In the genomic region with DNA sequence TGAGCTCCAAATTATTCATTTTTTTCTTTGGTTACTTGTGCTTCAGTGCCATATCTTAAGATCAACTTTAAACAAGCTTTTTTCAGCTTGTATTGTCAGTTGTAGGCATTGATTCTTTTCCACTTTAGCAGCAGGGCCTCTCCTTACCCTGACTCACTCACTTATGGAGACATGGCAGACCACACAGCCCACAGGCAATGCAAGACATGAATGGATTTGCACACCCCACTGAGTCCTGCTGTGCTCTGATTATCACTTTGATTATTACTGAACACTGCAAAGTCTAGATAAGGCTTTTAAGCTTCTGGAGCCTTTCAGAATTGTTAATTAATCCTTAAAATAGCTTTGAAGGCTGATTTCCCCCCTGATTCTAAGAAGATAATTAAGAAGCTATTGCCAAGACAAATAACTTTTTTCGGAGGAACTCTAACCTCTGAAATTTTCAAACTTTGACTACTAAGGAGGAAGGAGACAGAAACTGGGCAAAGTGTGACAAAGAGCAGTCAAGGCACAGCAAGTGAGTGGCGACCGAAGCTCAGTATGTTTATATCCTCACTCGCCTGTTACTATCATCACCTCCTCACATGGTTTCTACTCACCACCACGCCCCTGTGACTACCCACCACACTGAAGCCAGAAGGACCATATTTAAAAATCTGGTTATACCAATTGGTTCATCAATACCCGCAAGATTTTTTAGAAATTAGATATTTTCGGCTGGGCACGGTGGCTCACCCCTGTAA, we compare ENCODE assay signal across 13 cellular contexts. TPM values are rescaled to one million over a fixed set of nuclear protein-coding genes. Genes with fewer than 3 reads are reported as not detected.
DNase-seq lines count a peak whose midpoint lies in the region; ATAC-seq, FAIRE-seq and TF ChIP-seq lines count a peak whose summit lies in the region.
"Had no signal": no experiment of that assay in that cellular context is flagged by ENCODE, and none has a peak within 500 bp of the region (broad histone marks: within the 10 kb centered on the region; RNA-seq: fewer than 3 reads in every experiment).

No MANE protein-coding gene starts in this region.

- DNase-seq in astrocyte of the cerebellum (ENCODE audit: low read depth) = peak; percentile 72
- DNase-seq in renal cortical epithelial cell (ENCODE audit: low read depth) = peak; percentile 71
- DNase-seq in GM19239 (ENCODE audit: insufficient read length, low spot score) = no peak
- no peak for DNase-seq in 8988T
- DNase-seq in activated gamma-delta T cell (lab: John Stamatoyannopoulos, UW) = no peak
- DNase-seq: activated naive CD4-positive, alpha-beta T cell; dorsolateral prefrontal cortex; NCI-H510A; upper lobe of right lung had no signal

- ATAC-seq in GM18505 (IDR thresholded peaks at IDR 0.05; ENCODE audit: unreplicated experiment) (peak; percentile 73), HG03565 (IDR thresholded peaks at IDR 0.05; ENCODE audit: unreplicated experiment) (peak; percentile 71), HG03469 (IDR thresholded peaks at IDR 0.05; ENCODE audit: unreplicated experiment) (no peak)

- TF ChIP-seq POLR2A in GM18505 (IDR thresholded peaks at IDR 0.05; ENCODE audit: borderline replicate concordance, extremely low read depth, insufficient read depth, insufficient read length) = no peak

- TF ChIP-seq CTCF in astrocyte of the cerebellum (IDR thresholded peaks at IDR 0.05; ENCODE audit: low read depth, low read length, missing control alignments) = no peak

- no peak for FAIRE-seq in GM19239 (lab: Jason Lieb, UNC)
- FAIRE-seq: H1 had no signal

- H3K4me3 ChIP-seq in astrocyte of the cerebellum (ENCODE audit: low read depth, low read length) = no peak overlapping the region
- H3K4me3 ChIP-seq: dorsolateral prefrontal cortex, upper lobe of right lung had no signal

- in situ Hi-C loops in astrocyte of the cerebellum (cut with HindIII; ENCODE audit: low sequenced_read_pairs) = no loop called here

RNA-seq across cellular contexts. Expression of a gene that starts 43.3 kb away (rescaled TPM):
- 0.52 and 0.75 TPM in 2 replicates for total RNA-seq in renal cortical epithelial cell

Comparison
In these comparisons a context has a peak if more than half of its experiments do, and no peak if none do; other contexts are left out.
1. DNase-seq: peak in astrocyte of the cerebellum (single experiment) and renal cortical epithelial cell (single experiment); none in GM19239 (single experiment), 8988T (single experiment) and activated gamma-delta T cell (single experiment).